8 cellular contexts compared by ENCODE assay signal in genomic region chr16:3046506-3047386, GRCh38. TPM values are rescaled to one million over a fixed set of nuclear protein-coding genes. Genes with fewer than 3 reads are reported as not detected.
DNase-seq lines count a peak whose midpoint lies in the region; ATAC-seq, FAIRE-seq and TF ChIP-seq lines count a peak whose summit lies in the region.

Gene MMP25 (plus strand): TSS chr16:3046561. CDS start chr16:3046918, 357 bp downstream.

- H3K9me3 ChIP-seq in NT2/D1 (ENCODE audit: insufficient read depth, low read length): no peaks in the 10 kb centered on the region
- H3K9me3 ChIP-seq in H1 (ENCODE audit: insufficient read depth in 2 of 2, low read depth in 1 of 2, low read length in 1 of 2): no peaks in the 10 kb centered on the region

- no peak within 1 kb of the TSS for H2AK5ac ChIP-seq in H1 (ENCODE audit: low read depth, low read length)

- peak within 1 kb of the TSS; percentile 93 for H3K56ac ChIP-seq in H1 (replicated peaks; ENCODE audit: insufficient read length, low read depth, low read length)

- DNase-seq in NT2/D1 (ENCODE audit: low read depth, low spot score) (no peak), H1 (ENCODE audit: low read depth in 1 of 2, low spot score in 2 of 2) (peak in 1 of 2 experiments; percentile 84), NCI-H187 treated with DMSO at 0.1 percent for 48 hours (lab: John Stamatoyannopoulos, UW) (no peak)

- no peak for ATAC-seq in GM21619 (IDR thresholded peaks at IDR 0.05; ENCODE audit: unreplicated experiment)
- ATAC-seq in GM21360 (IDR thresholded peaks at IDR 0.05; ENCODE audit: unreplicated experiment): no peak
- no peak for ATAC-seq in GM21515 (IDR thresholded peaks at IDR 0.05; ENCODE audit: unreplicated experiment)

- H3K23me2 ChIP-seq in H1 (ENCODE audit: low read depth, low read length): peaks cover 6% of the 10 kb centered on the region; the same call in 1 of the 2 replicates

- H3K4me2 ChIP-seq in H1 (ENCODE audit: insufficient read depth in 1 of 2, low read depth in 2 of 2, low read length in 2 of 2): peak within 1 kb of the TSS; percentile 79 to 84

- peak within 1 kb of the TSS; percentile 54 for H4K91ac ChIP-seq in H1 (replicated peaks; ENCODE audit: insufficient read length, low read length)

- POLR2A ChIA-PET in H1 (lab: Charles Lee; ENCODE audit: partially characterized antibody): interaction anchor here (0.8 to 34.8 kb wide), 27 partner anchors 8 to 143 kb away, joined by 3 to 1808 read pairs (median 6); partner anchors contain the start of genes BICDL2, CLDN6, CLDN9 and HCFC1R1

- H4K20me1 ChIP-seq in H1 (replicated peaks in 1 of 2; ENCODE audit: control insufficient read depth in 1 of 2, insufficient read depth in 2 of 2, low read length in 2 of 2): peaks cover 0 to 16% of the 10 kb centered on the region in 2 experiments

- peaks cover 0 to 5% of the 10 kb centered on the region in 2 experiments; a peak in 1 of 4 replicates for H3K79me2 ChIP-seq in H1 (ENCODE audit: control insufficient read depth in 1 of 2, insufficient read depth in 2 of 2, low read length in 2 of 2)

- peaks cover 89% of the 10 kb centered on the region for H3K27me3 Mint-ChIP-seq in nephron (ENCODE audit: low read depth)

- H3K27me3 ChIP-seq in NT2/D1 (ENCODE audit: insufficient read depth, insufficient read length) (peaks cover 66% of the 10 kb centered on the region), H1 (replicated peaks in 1 of 4; ENCODE audit: control insufficient read depth in 3 of 4, extremely low read depth in 1 of 4, insufficient read depth in 3 of 4, low read length in 3 of 4) (peaks cover 0 to 8% (median 3%) of the 10 kb centered on the region in 4 experiments; a peak in 6 of 7 replicates)

- H3K4me1 Mint-ChIP-seq in nephron: peaks cover 5% of the 10 kb centered on the region

- no peak within 1 kb of the TSS for H3K23ac ChIP-seq in H1 (ENCODE audit: insufficient read length)

- H2BK12ac ChIP-seq in H1 (ENCODE audit: low read depth, low read length): no peak within 1 kb of the TSS; the same call in 1 of the 2 replicates

- no peak for TF ChIP-seq POLR2A in H1 (IDR thresholded peaks at IDR 0.05; ENCODE audit: control extremely low read depth in 1 of 2, low read depth in 2 of 2, low read length in 2 of 2)

- H3K27ac Mint-ChIP-seq in nephron: no peak within 1 kb of the TSS

- TF ChIP-seq RAD21 in H1 (IDR thresholded peaks at IDR 0.05 in 1 of 2, conservative IDR thresholded peaks at IDR 0.05 in 1 of 2; ENCODE audit: low read depth in 2 of 2, low read length in 2 of 2): no peak

- H2BK5ac ChIP-seq in H1 (ENCODE audit: low read depth, low read length): peak within 1 kb of the TSS; percentile 85; the same call in 1 of the 2 replicates

- CTCF ChIA-PET in H1 (lab: Charles Lee; ENCODE audit: partially characterized antibody): interaction anchor here (0.6 to 8.0 kb wide), 14 partner anchors 8 to 1356 kb away, joined by 3 to 117 read pairs (median 7); partner anchors contain the start of genes ZNF213 and ZSCAN10

- H3K4me3 ChIP-seq in NT2/D1 (ENCODE audit: insufficient read length, low read depth) (peak within 1 kb of the TSS; percentile 56), H1 (ENCODE audit: extremely low read depth in 1 of 4, insufficient read depth in 2 of 4, low read depth in 3 of 4, low read length in 4 of 4) (peak within 1 kb of the TSS; percentile 66 to 89 (median 80))

- H2BK20ac ChIP-seq in H1 (ENCODE audit: low read length): no peak within 1 kb of the TSS

- peak within 1 kb of the TSS; percentile 79 for H4K8ac ChIP-seq in H1 (ENCODE audit: extremely low read depth, insufficient read depth, low read length)

- H3K9ac ChIP-seq in NT2/D1 (ENCODE audit: insufficient read length, low read depth): peak within 1 kb of the TSS; percentile 83
- peak within 1 kb of the TSS; percentile 24 to 60 (median 54); a peak in 6 of 7 replicates for H3K9ac ChIP-seq in H1 (replicated peaks in 1 of 4; ENCODE audit: extremely low read depth in 1 of 4, low read depth in 3 of 4, low read length in 3 of 4)

- no peak for TF ChIP-seq CTCF in C4-2B (conservative IDR thresholded peaks at IDR 0.05)
- TF ChIP-seq CTCF in H1 (IDR thresholded peaks at IDR 0.05; ENCODE audit: control extremely low read depth in 1 of 3, insufficient read depth in 1 of 3, low read depth in 1 of 3, low read length in 3 of 3): no peak
- TF ChIP-seq CTCF in nephron (IDR thresholded peaks at IDR 0.05; ENCODE audit: unreplicated experiment in 3 of 3): no peak

- H3K14ac ChIP-seq in H1 (ENCODE audit: insufficient read length): no peak within 1 kb of the TSS

- H2BK120ac ChIP-seq in H1 (replicated peaks; ENCODE audit: low read depth, low read length): no peak within 1 kb of the TSS

- no peak for TF ChIP-seq EP300 in H1 (IDR thresholded peaks at IDR 0.05; ENCODE audit: borderline replicate concordance in 1 of 2, low read depth in 2 of 2, low read length in 2 of 2)

- peak within 1 kb of the TSS; percentile 73 to 81 (median 73) for H3K4me3 Mint-ChIP-seq in nephron

- peak within 1 kb of the TSS; percentile 90 for H3K18ac ChIP-seq in H1 (ENCODE audit: extremely low read depth, low read length)

- H4K5ac ChIP-seq in H1 (ENCODE audit: insufficient read length, low read depth, low read length): peak within 1 kb of the TSS; percentile 97

- H3K4ac ChIP-seq in H1 (replicated peaks; ENCODE audit: insufficient read length, low read depth, low read length): peak within 1 kb of the TSS; percentile 21

- no peaks in the 10 kb centered on the region for H3K79me1 ChIP-seq in H1 (ENCODE audit: low read depth, low read length)

- peak within 1 kb of the TSS; percentile 61; the same call in 1 of the 2 replicates for H2BK15ac ChIP-seq in H1 (ENCODE audit: low read length)

- H2AFZ ChIP-seq in H1 (ENCODE audit: low read length): no peak within 1 kb of the TSS

- H3K27ac ChIP-seq in C4-2B (peak within 1 kb of the TSS; percentile 29), H1 (ENCODE audit: low read depth, low read length) (no peak within 1 kb of the TSS; the same call in 1 of the 2 replicates)

- no peak for FAIRE-seq in H1 (lab: Jason Lieb, UNC)

- H3K4me1 ChIP-seq in NT2/D1 (ENCODE audit: insufficient read depth, insufficient read length) (peaks cover 10% of the 10 kb centered on the region), H1 (replicated peaks in 1 of 4; ENCODE audit: control insufficient read depth in 3 of 4, insufficient read depth in 4 of 4, low read length in 3 of 4) (peaks cover 0 to 3% (median 0%) of the 10 kb centered on the region in 4 experiments; a peak in 3 of 7 replicates)

- H3K9me3 Mint-ChIP-seq in nephron: no peaks in the 10 kb centered on the region

- H3K36me3 ChIP-seq in NT2/D1 (ENCODE audit: insufficient read depth, insufficient read length, low read length) (no peaks in the 10 kb centered on the region), H1 (ENCODE audit: control insufficient read depth in 2 of 4, insufficient read depth in 4 of 4, low read length in 3 of 4) (no peaks in the 10 kb centered on the region)

- H3K36me3 Mint-ChIP-seq in nephron (ENCODE audit: low read depth): no peaks in the 10 kb centered on the region

- 3% methylated on average over 35 of the region's 75 CpGs; no CpG with 5 or more reads in 1 of the 2 experiments for WGBS in H1 (ENCODE audit: extremely low coverage in 1 of 2, insufficient coverage in 1 of 2, insufficient read length in 1 of 2, insufficient replicate concordance in 2 of 2, low coverage in 1 of 2, low lambda C conversion rate in 2 of 2, missing lambda C conversion rate in 1 of 2), 2 experiments

TF ChIP-seq in H1, 55 proteins besides CTCF, POLR2A, EP300 and RAD21 (continues in another document):
- TF ChIP-seq GTF2F1 (IDR thresholded peaks at IDR 0.05; ENCODE audit: borderline replicate concordance, low read depth, low read length) (no peak), HDAC2 (IDR thresholded peaks at IDR 0.05; ENCODE audit: borderline replicate concordance in 1 of 2, low read depth in 2 of 2, low read length in 2 of 2) (no peak), TAF1 (IDR thresholded peaks at IDR 0.05; ENCODE audit: low read depth, low read length) (peak; percentile 43; the same call in 1 of the 2 replicates), ATF3 (IDR thresholded peaks at IDR 0.05; ENCODE audit: insufficient read depth, low read depth, low read length) (no peak), FOSL1 (IDR thresholded peaks at IDR 0.05; ENCODE audit: insufficient read depth, low read depth, low read length) (no peak), SIN3A (conservative IDR thresholded peaks at IDR 0.05 in 1 of 2, IDR thresholded peaks at IDR 0.05 in 1 of 2; ENCODE audit: low read depth in 1 of 2, low read length in 2 of 2) (peak in 1 of 2 experiments; percentile 70; a peak in 1 of 4 replicates), ASH2L (IDR thresholded peaks at IDR 0.05; ENCODE audit: low read length) (peak; percentile 9), NANOG (IDR thresholded peaks at IDR 0.05; ENCODE audit: insufficient read depth, low read depth, low read length, poor library complexity, severe bottlenecking) (no peak), ZNF274 (IDR thresholded peaks at IDR 0.05; ENCODE audit: borderline replicate concordance, extremely low read depth, low read length) (no peak), PHF8 (conservative IDR thresholded peaks at IDR 0.05; ENCODE audit: low read depth, low read length) (no peak; the same call in 1 of the 2 replicates), E2F6 (IDR thresholded peaks at IDR 0.05) (peak; percentile 20), SUZ12 (IDR thresholded peaks at IDR 0.05; ENCODE audit: low read length) (no peak), POLR2AphosphoS5 (IDR thresholded peaks at IDR 0.05; ENCODE audit: low read depth, low read length) (no peak), BRCA1 (IDR thresholded peaks at IDR 0.05; ENCODE audit: low read depth, low read length) (no peak)

RNA-seq across cellular contexts. Expression of gene MMP25, which starts in this region (rescaled TPM):
- 23.9 and 26.7 TPM in 2 replicates for total RNA-seq in H1 (2021; fragmentation: NEBNext Ultra II Directional; extraction: Animal tissue kit (Norgen Biotek cat#: 25700))
- 7.7 and 14.8 TPM in 2 replicates for polyA plus RNA-seq in H1 (2011; rRNA removed)
- polyA plus RNA-seq in H1 (2011; cell fraction: cytosol; rRNA removed): 6.4 TPM
- 21.4 TPM for polyA plus RNA-seq in H1 (2011; cell fraction: nucleus; rRNA removed)
- 15.9 to 29.8 TPM (median 25.6 TPM) in 4 replicates for polyA plus RNA-seq in H1 (2012, experiment 1 of 2)
- polyA plus RNA-seq in H1 (2012, experiment 2 of 2): 20.7 TPM
- 37.9 TPM for polyA plus RNA-seq in H1 (2013, experiment 1 of 2)
- polyA plus RNA-seq in H1 (2013, experiment 2 of 2): 36.0 TPM
- polyA minus RNA-seq in H1 (2011; rRNA and poly(A)+ RNA removed): 2.7 and 3.3 TPM in 2 replicates
- 11.2 TPM for polyA minus RNA-seq in H1 (2011; cell fraction: cytosol; rRNA and poly(A)+ RNA removed)
- 6.4 TPM for polyA minus RNA-seq in H1 (2011; cell fraction: nucleus; rRNA and poly(A)+ RNA removed)
